ENCODE assay signal across 1 cellular context in genomic region chr16:88655053-88655732, GRCh38.
TF ChIP-seq lines count a peak whose summit lies in the region.

No MANE protein-coding gene starts in this region.

TF ChIP-seq in GM23338, 12 proteins besides CTCF, POLR2A, EP300 and RAD21:
- TF ChIP-seq, protein P1, sequence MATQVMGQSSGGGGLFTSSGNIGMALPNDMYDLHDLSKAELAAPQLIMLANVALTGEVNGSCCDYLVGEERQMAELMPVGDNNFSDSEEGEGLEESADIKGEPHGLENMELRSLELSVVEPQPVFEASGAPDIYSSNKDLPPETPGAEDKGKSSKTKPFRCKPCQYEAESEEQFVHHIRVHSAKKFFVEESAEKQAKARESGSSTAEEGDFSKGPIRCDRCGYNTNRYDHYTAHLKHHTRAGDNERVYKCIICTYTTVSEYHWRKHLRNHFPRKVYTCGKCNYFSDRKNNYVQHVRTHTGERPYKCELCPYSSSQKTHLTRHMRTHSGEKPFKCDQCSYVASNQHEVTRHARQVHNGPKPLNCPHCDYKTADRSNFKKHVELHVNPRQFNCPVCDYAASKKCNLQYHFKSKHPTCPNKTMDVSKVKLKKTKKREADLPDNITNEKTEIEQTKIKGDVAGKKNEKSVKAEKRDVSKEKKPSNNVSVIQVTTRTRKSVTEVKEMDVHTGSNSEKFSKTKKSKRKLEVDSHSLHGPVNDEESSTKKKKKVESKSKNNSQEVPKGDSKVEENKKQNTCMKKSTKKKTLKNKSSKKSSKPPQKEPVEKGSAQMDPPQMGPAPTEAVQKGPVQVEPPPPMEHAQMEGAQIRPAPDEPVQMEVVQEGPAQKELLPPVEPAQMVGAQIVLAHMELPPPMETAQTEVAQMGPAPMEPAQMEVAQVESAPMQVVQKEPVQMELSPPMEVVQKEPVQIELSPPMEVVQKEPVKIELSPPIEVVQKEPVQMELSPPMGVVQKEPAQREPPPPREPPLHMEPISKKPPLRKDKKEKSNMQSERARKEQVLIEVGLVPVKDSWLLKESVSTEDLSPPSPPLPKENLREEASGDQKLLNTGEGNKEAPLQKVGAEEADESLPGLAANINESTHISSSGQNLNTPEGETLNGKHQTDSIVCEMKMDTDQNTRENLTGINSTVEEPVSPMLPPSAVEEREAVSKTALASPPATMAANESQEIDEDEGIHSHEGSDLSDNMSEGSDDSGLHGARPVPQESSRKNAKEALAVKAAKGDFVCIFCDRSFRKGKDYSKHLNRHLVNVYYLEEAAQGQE (IDR thresholded peaks at IDR 0.05; ENCODE audit: unreplicated experiment), result no peak
- TF ChIP-seq, protein P2, sequence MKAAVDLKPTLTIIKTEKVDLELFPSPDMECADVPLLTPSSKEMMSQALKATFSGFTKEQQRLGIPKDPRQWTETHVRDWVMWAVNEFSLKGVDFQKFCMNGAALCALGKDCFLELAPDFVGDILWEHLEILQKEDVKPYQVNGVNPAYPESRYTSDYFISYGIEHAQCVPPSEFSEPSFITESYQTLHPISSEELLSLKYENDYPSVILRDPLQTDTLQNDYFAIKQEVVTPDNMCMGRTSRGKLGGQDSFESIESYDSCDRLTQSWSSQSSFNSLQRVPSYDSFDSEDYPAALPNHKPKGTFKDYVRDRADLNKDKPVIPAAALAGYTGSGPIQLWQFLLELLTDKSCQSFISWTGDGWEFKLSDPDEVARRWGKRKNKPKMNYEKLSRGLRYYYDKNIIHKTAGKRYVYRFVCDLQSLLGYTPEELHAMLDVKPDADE (IDR thresholded peaks at IDR 0.05), result no peak
- TF ChIP-seq ZNF331 (CRISPR knock-in tag; IDR thresholded peaks at IDR 0.05; ENCODE audit: low read depth), result no peak
- TF ChIP-seq POLR2AphosphoS5 (IDR thresholded peaks at IDR 0.05; ENCODE audit: low read depth), result no peak
- TF ChIP-seq JUNB (IDR thresholded peaks at IDR 0.05; ENCODE audit: unreplicated experiment), result no peak
- no peak for TF ChIP-seq EZH2phosphoT487 (IDR thresholded peaks at IDR 0.05; ENCODE audit: unreplicated experiment)
- no peak for TF ChIP-seq NANOG (IDR thresholded peaks at IDR 0.05; ENCODE audit: borderline replicate concordance)
- no peak for TF ChIP-seq CREB1 (CRISPR knock-in tag; IDR thresholded peaks at IDR 0.05; ENCODE audit: low read depth)
- no peak for TF ChIP-seq ZNF462 (CRISPR knock-in tag; IDR thresholded peaks at IDR 0.05)
- TF ChIP-seq ZNF114 (CRISPR knock-in tag; IDR thresholded peaks at IDR 0.05), result no peak
- no peak for TF ChIP-seq EZH2 (IDR thresholded peaks at IDR 0.05; ENCODE audit: low read depth, unreplicated experiment)
- TF ChIP-seq STAT1 (IDR thresholded peaks at IDR 0.05; ENCODE audit: unreplicated experiment), result no peak
TF ChIP-seq in GM23338: peak in this region for 0.
